In the genomic region with DNA sequence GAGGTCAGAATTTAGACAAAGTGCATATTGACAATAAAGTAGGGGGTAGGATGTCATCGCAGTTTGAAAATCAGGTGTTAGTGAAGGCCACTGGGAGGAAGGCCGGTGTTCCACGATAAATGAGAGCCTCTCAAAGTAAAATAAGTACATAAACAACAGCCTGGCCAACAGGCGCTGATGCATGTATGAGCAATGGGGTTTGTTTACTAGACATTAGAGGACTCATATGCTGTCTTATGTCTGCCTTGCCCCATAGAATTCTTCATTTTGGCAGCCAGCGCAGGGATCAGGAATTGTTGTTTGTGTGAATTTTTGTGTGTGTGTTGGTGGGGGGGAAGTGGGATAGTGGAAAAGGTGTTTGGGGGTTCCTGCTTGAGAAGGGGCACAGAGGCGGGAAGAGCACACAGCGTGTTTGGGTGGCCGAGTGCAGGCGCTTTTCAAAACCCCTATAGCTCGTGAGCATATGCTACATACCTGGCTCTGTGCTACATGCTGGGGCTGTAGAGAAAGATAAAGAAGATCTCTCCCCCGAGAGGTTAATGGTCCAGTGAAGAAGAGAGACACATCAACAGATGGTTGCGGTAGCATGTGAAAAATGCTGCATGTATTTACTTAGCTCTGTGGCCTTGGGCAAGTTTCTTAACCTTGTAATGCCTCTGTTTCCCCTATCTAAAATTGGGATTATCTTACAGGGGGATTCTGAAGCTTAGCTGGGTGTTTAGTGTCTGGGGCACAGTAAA, we compare ENCODE assay signal across 33 cellular contexts. TPM values are rescaled to one million over a fixed set of nuclear protein-coding genes. Genes with fewer than 3 reads are reported as not detected.
A peak's percentile ranks its signal among the peaks of the same experiment; 100 is the strongest.
DNase-seq lines count a peak whose midpoint lies in the region; ATAC-seq, FAIRE-seq and TF ChIP-seq lines count a peak whose summit lies in the region.
"Had no signal": no experiment of that assay in that cellular context is flagged by ENCODE, and none has a peak within 500 bp of the region (broad histone marks: within the 10 kb centered on the region; RNA-seq: fewer than 3 reads in every experiment).

No MANE protein-coding gene starts in this region.

- no peak for FAIRE-seq in pancreas (lab: Jason Lieb, UNC)

- H3K9me3 ChIP-seq in WERI-Rb-1 (ENCODE audit: severe bottlenecking), result peaks cover 4% of the 10 kb centered on the region
- no peaks in the 10 kb centered on the region for H3K9me3 ChIP-seq in pancreas
- H3K9me3 ChIP-seq: gastrocnemius medialis, left lung, thyroid gland, vagina had no signal

- H3K4me3 Mint-ChIP-seq in glutamatergic neuron (ENCODE audit: unreplicated experiment), result peak overlapping the region; percentile 18
- H3K4me3 Mint-ChIP-seq in activated T-helper 17 cell treated with anti-CD3 and anti-CD28 coated beads, Interleukin-2, amount 50 U/mL, for 72 hours, result no peak overlapping the region
- H3K4me3 Mint-ChIP-seq: activated CD8-positive, alpha-beta memory T cell treated with anti-CD3 and anti-CD28 coated beads, Interleukin-2, amount 10 ng/mL, durations not matched to agents 7 days and 5 days; activated naive CD4-positive, alpha-beta T cell treated with anti-CD3 and anti-CD28 coated beads, Interleukin-2, amount 50 U/mL, for 24 hours; activated T-helper 1 cell treated with anti-CD3 and anti-CD28 coated beads, Interleukin-12 subunit alpha, Interleukin-12 subunit beta, Interleukin-2, Interleukin-4 antibody, amounts not matched to agents 30 ng/mL and 10 ng/mL and 1 ng/mL, durations not matched to agents 14 hours and 24 hours and 36 hours; H9 had no signal

- H3K27me3 ChIP-seq in WERI-Rb-1 (ENCODE audit: insufficient read depth, low read depth, severe bottlenecking) (no peaks in the 10 kb centered on the region), pancreas (no peaks in the 10 kb centered on the region)
- H3K27me3 ChIP-seq: breast epithelium, gastrocnemius medialis, hepatocyte, left lung, stomach, thyroid gland, vagina had no signal

- H3K4me1 Mint-ChIP-seq in glutamatergic neuron (ENCODE audit: low read depth, unreplicated experiment), result peaks cover 36% of the 10 kb centered on the region
- peaks cover 33% of the 10 kb centered on the region for H3K4me1 Mint-ChIP-seq in activated T-helper 17 cell treated with anti-CD3 and anti-CD28 coated beads, Interleukin-2, amount 50 U/mL, for 72 hours

- peak overlapping the region; percentile 26 for H3K27ac Mint-ChIP-seq in glutamatergic neuron (ENCODE audit: unreplicated experiment)
- H3K27ac Mint-ChIP-seq in activated T-helper 17 cell treated with anti-CD3 and anti-CD28 coated beads, Interleukin-2, amount 50 U/mL, for 72 hours, result no peak overlapping the region
- H3K27ac Mint-ChIP-seq: activated B cell treated with CpG ODN at 0.5 μM for 24 hours; activated CD8-positive, alpha-beta memory T cell treated with anti-CD3 and anti-CD28 coated beads, Interleukin-2, amount 10 ng/mL, durations not matched to agents 7 days and 5 days; activated naive CD4-positive, alpha-beta T cell treated with anti-CD3 and anti-CD28 coated beads, Interleukin-2, amount 50 U/mL, for 24 hours; activated T-helper 1 cell treated with anti-CD3 and anti-CD28 coated beads, Interleukin-12 subunit alpha, Interleukin-12 subunit beta, Interleukin-2, Interleukin-4 antibody, amounts not matched to agents 30 ng/mL and 10 ng/mL and 1 ng/mL, durations not matched to agents 14 hours and 24 hours and 36 hours had no signal

- DNase-seq in activated effector memory CD4-positive, alpha-beta T cell treated with anti-CD3 and anti-CD28 coated beads, Interleukin-2, amount 50 U/mL, for 16 hours, result peak; percentile 2
- no peak for DNase-seq in activated effector memory CD4-positive, alpha-beta T cell treated with Interleukin-2 at 50 U/mL for 16 hours
- DNase-seq in WERI-Rb-1, result peak; percentile 65
- DNase-seq in glutamatergic neuron, result no peak
- DNase-seq in SKM-1 treated with dmso at 0.1 percent for 144 hours (lab: John Stamatoyannopoulos, UW; ENCODE audit: unreplicated experiment), result no peak
- DNase-seq in pancreas, result no peak
- no peak for DNase-seq in NCI-H446 treated with DMSO at 0.1 percent for 48 hours (lab: John Stamatoyannopoulos, UW)
- DNase-seq: activated B cell treated with CpG ODN at 0.5 μM for 24 hours; activated CD4-positive, alpha-beta T cell treated with anti-CD3 and anti-CD28 coated beads, Interleukin-2, amount 50 U/mL, for 1 hour; activated CD8-positive, alpha-beta memory T cell treated with anti-CD3 and anti-CD28 coated beads, Interleukin-2, amount 10 ng/mL, durations not matched to agents 7 days and 5 days; CD8-positive, alpha-beta memory T cell; DMS 273 treated with DMSO at 0.1 percent for 48 hours; effector CD4-positive, alpha-beta T cell; gastrocnemius medialis; H9; left lung; NCI-H1436; NCI-H446; nucleus accumbens; SHP77; stimulated activated CD8-positive, alpha-beta memory T cell treated with anti-CD3 and anti-CD28 coated beads, Interleukin-4, amount 100 ng/mL, for 48 hours; stomach; SW 1271; thyroid gland had no signal

- peak overlapping the region; percentile 78 for H3K27ac ChIP-seq in WERI-Rb-1
- no peak overlapping the region for H3K27ac ChIP-seq in pancreas
- H3K27ac ChIP-seq: breast epithelium, epithelial cell of prostate, gastrocnemius medialis, hepatocyte, KMS-11, left lung, stomach, thyroid gland, vagina had no signal

- intact Hi-C loops in pancreas (cut with DNase I), result no loop called here

- H3K4me1 ChIP-seq in pancreas, result no peaks in the 10 kb centered on the region
- H3K4me1 ChIP-seq: breast epithelium, thyroid gland had no signal

- peaks cover 2% of the 10 kb centered on the region for H3K9me3 Mint-ChIP-seq in glutamatergic neuron (ENCODE audit: unreplicated experiment)
- H3K9me3 Mint-ChIP-seq in activated T-helper 17 cell treated with anti-CD3 and anti-CD28 coated beads, Interleukin-2, amount 50 U/mL, for 72 hours, result no peaks in the 10 kb centered on the region

- ATAC-seq in pancreas, result no peak
- ATAC-seq in activated T-helper 17 cell treated with anti-CD3 and anti-CD28 coated beads, Interleukin-2, amount 50 U/mL, for 72 hours (replicated peaks), result no peak
- ATAC-seq: activated CD8-positive, alpha-beta memory T cell treated with anti-CD3 and anti-CD28 coated beads, Interleukin-2, amount 10 ng/mL, durations not matched to agents 7 days and 5 days; gastrocnemius medialis; left lung; Panc1 had no signal

- WGBS in pancreas, 2 donors, result 81 to 82% methylated on average over 12 of the region's 12 CpGs

- H3K27me3 Mint-ChIP-seq in glutamatergic neuron (ENCODE audit: unreplicated experiment), result peaks cover 2% of the 10 kb centered on the region
- H3K27me3 Mint-ChIP-seq in activated T-helper 17 cell treated with anti-CD3 and anti-CD28 coated beads, Interleukin-2, amount 50 U/mL, for 72 hours, result no peaks in the 10 kb centered on the region
- H3K27me3 Mint-ChIP-seq: activated B cell treated with CpG ODN at 0.5 μM for 24 hours; activated naive CD4-positive, alpha-beta T cell treated with anti-CD3 and anti-CD28 coated beads, Interleukin-2, amount 50 U/mL, for 24 hours; CD8-positive, alpha-beta memory T cell had no signal

- peak overlapping the region; percentile 7 for H3K4me3 ChIP-seq in WERI-Rb-1 (ENCODE audit: low read depth, low read length)
- no peak overlapping the region for H3K4me3 ChIP-seq in pancreas
- H3K4me3 ChIP-seq: breast epithelium, gastrocnemius medialis, hepatocyte, left lung, stomach, thyroid gland, vagina had no signal

- no peaks in the 10 kb centered on the region for H3K36me3 Mint-ChIP-seq in glutamatergic neuron (ENCODE audit: unreplicated experiment)
- H3K36me3 Mint-ChIP-seq in activated T-helper 17 cell treated with anti-CD3 and anti-CD28 coated beads, Interleukin-2, amount 50 U/mL, for 72 hours (ENCODE audit: low read depth), result no peaks in the 10 kb centered on the region

- H3K36me3 ChIP-seq in WERI-Rb-1 (no peaks in the 10 kb centered on the region), pancreas (no peaks in the 10 kb centered on the region)
- H3K36me3 ChIP-seq: breast epithelium, gastrocnemius medialis, stomach, thyroid gland, vagina had no signal

- TF ChIP-seq CTCF in WERI-Rb-1 (IDR thresholded peaks at IDR 0.05; ENCODE audit: low read depth, low read length), result no peak
- TF ChIP-seq CTCF in glutamatergic neuron (IDR thresholded peaks at IDR 0.05; ENCODE audit: partially characterized antibody, unreplicated experiment), result no peak
- no peak for TF ChIP-seq CTCF in pancreas (IDR thresholded peaks at IDR 0.05)

RNA-seq across cellular contexts. Expression of gene SNX30, which starts 11.5 kb away (rescaled TPM):
- 41.7 TPM for total RNA-seq in glutamatergic neuron (ENCODE audit: unreplicated experiment)
- 1 to 10 TPM; 4.1 to 8.2 (median 4.4) TPM for total RNA-seq in pancreas
- 1 to 10 TPM; 2.1 to 2.8 TPM for polyA plus RNA-seq in pancreas
- total RNA-seq in activated T-helper 17 cell treated with anti-CD3 and anti-CD28 coated beads, Interleukin-2, amount 50 U/mL, for 72 hours, result 1 to 10 TPM; 3.5 to 7.2 TPM

RNA-seq across cellular contexts. Expression of gene INIP, which starts 44.2 kb away (rescaled TPM):
- 17.6 TPM for total RNA-seq in glutamatergic neuron (ENCODE audit: unreplicated experiment)
- total RNA-seq in pancreas, result 10 to 100 TPM in 2 of 6 donors, 1 to 10 TPM in 4; 5.7 to 13.2 (median 8.8) TPM
- 1 to 10 TPM; 5.2 to 5.9 TPM for polyA plus RNA-seq in pancreas
- total RNA-seq in activated T-helper 17 cell treated with anti-CD3 and anti-CD28 coated beads, Interleukin-2, amount 50 U/mL, for 72 hours, result 10 to 100 TPM; 30.7 to 34.6 TPM

Comparison
In these comparisons a context has a peak if more than half of its experiments do, and no peak if none do; other contexts are left out.
1. DNase-seq: peak in activated effector memory CD4-positive, alpha-beta T cell treated with anti-CD3 and anti-CD28 coated beads, Interleukin-2, amount 50 U/mL, for 16 hours (single experiment) and WERI-Rb-1 (single experiment); none in activated effector memory CD4-positive, alpha-beta T cell treated with Interleukin-2 at 50 U/mL for 16 hours (single experiment), glutamatergic neuron (single experiment), SKM-1 treated with dmso at 0.1 percent for 144 hours (single experiment), pancreas (0 of 6) and NCI-H446 treated with DMSO at 0.1 percent for 48 hours (single experiment).